Comparison of ENCODE assay signal across 15 cellular contexts in genomic region chr6:82380566-82381185, GRCh38. TPM values are rescaled to one million over a fixed set of nuclear protein-coding genes. Genes with fewer than 3 reads are reported as not detected.
"Had no signal": no experiment of that assay in that cellular context is flagged by ENCODE, and none has a peak within 500 bp of the region (broad histone marks: within the 10 kb centered on the region; RNA-seq: fewer than 3 reads in every experiment).

No MANE protein-coding gene starts in this region.

- H3K4me1 ChIP-seq: gastrocnemius medialis, left ventricle myocardium inferior, spleen, tibial artery had no signal

- H3K9me3 ChIP-seq: gastrocnemius medialis, left ventricle myocardium inferior, spleen, tibial artery had no signal

- DNase-seq: activated CD4-positive, alpha-beta T cell treated with anti-CD3 and anti-CD28 coated beads for 1 hour; activated CD4-positive, alpha-beta T cell treated with anti-CD3 and anti-CD28 coated beads, Interleukin-2, amount 50 U/mL, for 1 hour; activated T-cell treated with anti-CD3 and anti-CD28 coated beads, Interleukin-2, amount 50 U/mL, for 1 hour; aorta; effector CD4-positive, alpha-beta T cell; gastrocnemius medialis; left ventricle myocardium inferior; naive thymus-derived CD8-positive, alpha-beta T cell; spleen; stimulated activated CD4-positive, alpha-beta T cell treated with anti-CD3 and anti-CD28 coated beads, Interleukin-4, amount 100 ng/mL, for 24 hours; stimulated activated naive CD4-positive, alpha-beta T cell treated with Interleukin-2 at 50 U/mL for 16 hours; tibial artery; WERI-Rb-1 had no signal

- H3K36me3 ChIP-seq: gastrocnemius medialis, left ventricle myocardium inferior, spleen, tibial artery, WERI-Rb-1 had no signal

- H3K27me3 ChIP-seq: gastrocnemius medialis, spleen, tibial artery had no signal

- FAIRE-seq: endometrium had no signal

- H3K4me3 ChIP-seq: gastrocnemius medialis, left ventricle myocardium inferior, spleen, tibial artery had no signal

- H3K27ac ChIP-seq: gastrocnemius medialis, left ventricle myocardium inferior, spleen, tibial artery, WERI-Rb-1 had no signal

RNA-seq across cellular contexts. Expression of gene TPBG, which starts 17.1 kb away (rescaled TPM):
- total RNA-seq: naive thymus-derived CD8-positive, alpha-beta T cell; T-helper 2 cell treated with Interferon-gamma antibody and Interleukin-4, amounts not matched to agents 100 ng/mL and 5 ng/mL, for 36 hours had no signal
- polyA plus RNA-seq: naive thymus-derived CD8-positive, alpha-beta T cell had no signal
